ENCODE assay signal across 26 cellular contexts in genomic region chr3:22091329-22091728, GRCh38.
"Had no signal": no experiment of that assay in that cellular context is flagged by ENCODE, and none has a peak within 500 bp of the region (broad histone marks: within the 10 kb centered on the region; RNA-seq: fewer than 3 reads in every experiment).

No MANE protein-coding gene starts in this region.

- H3K27ac ChIP-seq: colonic mucosa, epithelial cell of prostate, esophagus squamous epithelium, heart right ventricle, left lung, lower lobe of right lung had no signal

- H3K27me3 ChIP-seq: colonic mucosa, esophagus squamous epithelium, gastrocnemius medialis, heart right ventricle, left lung had no signal

- H3K9me3 ChIP-seq: colonic mucosa, esophagus squamous epithelium, gastrocnemius medialis, heart right ventricle, left lung, lower lobe of right lung, mucosa of descending colon had no signal

- H3K36me3 ChIP-seq: colonic mucosa, esophagus squamous epithelium, gastrocnemius medialis, heart right ventricle, left lung, lower lobe of right lung had no signal

- H3K4me3 ChIP-seq: colonic mucosa, esophagus squamous epithelium, gastrocnemius medialis, heart right ventricle, left lung, lower lobe of right lung, mucosa of descending colon had no signal

- FAIRE-seq: endometrium, islet of Langerhans, keratinocyte had no signal

- ATAC-seq: effector memory CD8-positive, alpha-beta T cell; esophagus mucosa; left colon; left lung; lower lobe of right lung; mucosa of descending colon; naive thymus-derived CD8-positive, alpha-beta T cell had no signal

- H3K4me1 ChIP-seq: colonic mucosa, left lung, lower lobe of right lung had no signal

- DNase-seq: colonic mucosa; cortex of kidney; effector CD8-positive, alpha-beta T cell; effector memory CD8-positive, alpha-beta T cell; endodermal cell; erythroblast; esophagus squamous epithelium; foreskin fibroblast; foreskin melanocyte; gastrocnemius medialis; glutamatergic neuron; head of caudate nucleus; heart right ventricle; hippocampal formation; left colon; left lung; lower lobe of right lung; mesenchymal stem cell; mucosa of descending colon; naive B cell; naive thymus-derived CD8-positive, alpha-beta T cell had no signal
